In genomic region chr3:164687211-164687610, GRCh38 we compare ENCODE assay signal across 25 cellular contexts.
DNase-seq lines count a peak whose midpoint lies in the region; ATAC-seq, FAIRE-seq and TF ChIP-seq lines count a peak whose summit lies in the region.
"Had no signal": no experiment of that assay in that cellular context is flagged by ENCODE, and none has a peak within 500 bp of the region (broad histone marks: within the 10 kb centered on the region; RNA-seq: fewer than 3 reads in every experiment).

No MANE protein-coding gene starts in this region.

- no peak for ATAC-seq in GM21360 (IDR thresholded peaks at IDR 0.05; ENCODE audit: unreplicated experiment)
- ATAC-seq: CD8-positive, alpha-beta T cell; Panc1 had no signal

- H3K4me2 ChIP-seq in neural progenitor cell, result no peak overlapping the region

- no peak overlapping the region for H3K27ac ChIP-seq in neural progenitor cell
- H3K27ac ChIP-seq: GM23248 had no signal

- H3K27me3 Mint-ChIP-seq in neural progenitor cell (ENCODE audit: insufficient read depth, low read depth) (peaks cover 2% of the 10 kb centered on the region), glutamatergic neuron (ENCODE audit: unreplicated experiment) (no peaks in the 10 kb centered on the region)

- no peaks in the 10 kb centered on the region for H3K36me3 ChIP-seq in neural progenitor cell
- H3K36me3 ChIP-seq: HAP-1 had no signal

- DNase-seq in NCI-H2171 treated with DMSO at 0.1 percent for 48 hours (lab: John Stamatoyannopoulos, UW) (peak; percentile 24), NCI-H2171 (lab: John Stamatoyannopoulos, UW) (no peak), frontal cortex (ENCODE audit: low spot score in 2 of 2) (peak; percentile 0 to 4), neural progenitor cell (ENCODE audit: low spot score) (no peak), glutamatergic neuron (no peak), NCI-H128 (lab: John Stamatoyannopoulos, UW; ENCODE audit: unreplicated experiment) (no peak), NCI-H187 (lab: John Stamatoyannopoulos, UW) (no peak)
- DNase-seq: 8988T; C1 segment of cervical spinal cord; Calu3; CD8-positive, alpha-beta T cell; DMS153; GM23248; Kasumi-1; NCI-H1417; NCI-H1694 treated with DMSO at 0.1 percent for 48 hours; NCI-H2107; NCI-H345; NCI-H524; NCI-H82 had no signal

- peak overlapping the region; percentile 51 for H2AFZ ChIP-seq in neural progenitor cell (replicated peaks)
- H2AFZ ChIP-seq: GM23248 had no signal

- H3K9me3 Mint-ChIP-seq in neural progenitor cell (no peaks in the 10 kb centered on the region), glutamatergic neuron (ENCODE audit: unreplicated experiment) (no peaks in the 10 kb centered on the region)

- no peak overlapping the region for H3K4me3 ChIP-seq in neural progenitor cell
- H3K4me3 ChIP-seq: GM23248, HAP-1 had no signal

- peak; percentile 47 for FAIRE-seq in frontal cortex (lab: Jason Lieb, UNC)
- FAIRE-seq: G401.6, GM12892 had no signal

- H3F3A ChIP-seq in neural progenitor cell (ENCODE audit: low read depth), result no peaks in the 10 kb centered on the region

- no peak overlapping the region for H3K4me3 Mint-ChIP-seq in neural progenitor cell
- H3K4me3 Mint-ChIP-seq in glutamatergic neuron (ENCODE audit: unreplicated experiment), result no peak overlapping the region
- H3K4me3 Mint-ChIP-seq: CD8-positive, alpha-beta T cell had no signal

- H3K9me3 ChIP-seq in neural progenitor cell (ENCODE audit: low read depth), result no peaks in the 10 kb centered on the region
- H3K9me3 ChIP-seq: HAP-1 had no signal

- no peaks in the 10 kb centered on the region for H3K4me1 Mint-ChIP-seq in neural progenitor cell
- no peaks in the 10 kb centered on the region for H3K4me1 Mint-ChIP-seq in glutamatergic neuron (ENCODE audit: low read depth, unreplicated experiment)

- no peaks in the 10 kb centered on the region for H3K36me3 Mint-ChIP-seq in neural progenitor cell
- no peaks in the 10 kb centered on the region for H3K36me3 Mint-ChIP-seq in glutamatergic neuron (ENCODE audit: unreplicated experiment)
- H3K36me3 Mint-ChIP-seq: CD8-positive, alpha-beta T cell had no signal

- no peak overlapping the region for H3K9ac ChIP-seq in neural progenitor cell
- H3K9ac ChIP-seq: GM23248 had no signal

- H3K27me3 ChIP-seq in neural progenitor cell, result no peaks in the 10 kb centered on the region

- no peaks in the 10 kb centered on the region for H4K20me1 ChIP-seq in neural progenitor cell (ENCODE audit: low read depth)

- H3K27ac Mint-ChIP-seq in neural progenitor cell (no peak overlapping the region), glutamatergic neuron (ENCODE audit: unreplicated experiment) (no peak overlapping the region)
- H3K27ac Mint-ChIP-seq: CD8-positive, alpha-beta T cell had no signal

- no peaks in the 10 kb centered on the region for H3K4me1 ChIP-seq in neural progenitor cell
- H3K4me1 ChIP-seq: HAP-1 had no signal

- no peaks in the 10 kb centered on the region for H3K79me2 ChIP-seq in neural progenitor cell (ENCODE audit: low read depth)

- TF ChIP-seq CTCF in neural progenitor cell (IDR thresholded peaks at IDR 0.05) (no peak), glutamatergic neuron (IDR thresholded peaks at IDR 0.05; ENCODE audit: partially characterized antibody, unreplicated experiment) (no peak)

Comparison
In these comparisons a context has a peak if more than half of its experiments do, and no peak if none do; other contexts are left out.
1. DNase-seq: peak in NCI-H2171 treated with DMSO at 0.1 percent for 48 hours (single experiment) and frontal cortex (2 of 2); none in NCI-H2171 (single experiment), neural progenitor cell (single experiment), glutamatergic neuron (single experiment), NCI-H128 (single experiment) and NCI-H187 (0 of 2).